In the genomic region with DNA sequence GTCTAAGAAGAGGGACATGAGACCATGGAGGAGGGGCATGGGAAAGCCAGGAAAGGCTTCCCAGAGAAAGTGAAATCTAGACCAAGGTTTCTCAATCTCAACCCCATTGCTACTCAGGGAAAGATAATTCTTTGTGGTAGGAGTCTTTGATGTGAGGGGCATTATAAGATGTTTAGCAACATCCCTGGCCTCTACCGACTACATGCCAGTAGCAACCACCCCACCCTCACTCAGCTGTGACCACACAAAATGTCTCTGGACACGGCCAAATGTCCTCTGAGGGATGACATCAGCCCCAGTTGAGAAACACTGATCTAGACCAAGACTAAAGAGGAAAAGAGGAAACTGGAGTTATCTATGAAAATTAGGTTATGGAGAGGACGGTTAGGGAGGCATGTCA, we compare ENCODE assay signal across 22 cellular contexts.
"Had no signal": no experiment of that assay in that cellular context is flagged by ENCODE, and none has a peak within 500 bp of the region (broad histone marks: within the 10 kb centered on the region; RNA-seq: fewer than 3 reads in every experiment).

No MANE protein-coding gene starts in this region.

- ATAC-seq: activated T-helper 17 cell treated with anti-CD3 and anti-CD28 coated beads, Interleukin-2, amount 50 U/mL, for 72 hours; T-helper 17 cell had no signal

- H3K27ac ChIP-seq: SJCRH30 had no signal

- H3K36me3 ChIP-seq: SJCRH30 had no signal

- DNase-seq: activated CD4-positive, alpha-beta T cell treated with anti-CD3 and anti-CD28 coated beads for 48 hours; activated CD4-positive, alpha-beta T cell treated with anti-CD3 and anti-CD28 coated beads, Interleukin-2, amount 50 U/mL, for 48 hours; activated CD4-positive, CD25-positive, alpha-beta regulatory T cell treated with anti-CD3 and anti-CD28 coated beads, Interleukin-2, amount 50 U/mL, for 72 hours; activated gamma-delta T cell; activated naive CD4-positive, alpha-beta T cell treated with anti-CD3 and anti-CD28 coated beads for 36 hours; activated T-cell treated with anti-CD3 and anti-CD28 coated beads, Interleukin-2, amount 50 U/mL, for 48 hours; amygdala; KG1; NCI-H1048; NCI-H146; NCI-H1930; NCI-H2107; NCI-H2171 treated with DMSO at 0.1 percent for 48 hours; NCI-H226; NCI-H510A; NCI-H69; NK-92 treated with Interleukin-12 subunit alpha and Interleukin-12 subunit beta, amount 100 ng/mL, for 24 hours; SJCRH30; SK-N-SH; T-helper 17 cell; T-helper 9 cell had no signal

- H3K4me3 ChIP-seq: SJCRH30 had no signal

- H3K9me3 ChIP-seq: SJCRH30, SK-N-SH had no signal

- H3K4me1 ChIP-seq: SJCRH30 had no signal
